20 cellular contexts compared by ENCODE assay signal in the genomic region with DNA sequence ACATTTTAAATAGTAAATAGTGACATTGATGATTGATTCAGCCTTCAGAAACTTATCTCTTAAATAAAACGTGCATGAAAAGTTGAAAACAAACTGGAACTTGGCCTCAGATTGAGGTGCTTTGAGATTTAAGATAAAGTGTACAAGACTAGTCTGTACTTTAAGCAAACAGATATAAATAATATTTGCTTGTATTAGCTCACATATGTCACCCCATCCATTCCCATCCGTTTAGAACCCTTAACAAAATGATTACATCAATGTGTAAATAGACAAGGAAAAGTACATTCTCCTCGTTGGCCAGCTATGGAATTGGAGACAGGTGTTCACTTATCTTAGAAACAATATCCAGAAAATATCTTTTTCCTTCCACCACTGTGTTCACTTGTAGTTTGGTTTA.
"Had no signal": no experiment of that assay in that cellular context is flagged by ENCODE, and none has a peak within 500 bp of the region (broad histone marks: within the 10 kb centered on the region; RNA-seq: fewer than 3 reads in every experiment).

No MANE protein-coding gene starts in this region.

- H3K27me3 Mint-ChIP-seq: activated CD4-positive, alpha-beta T cell treated with anti-CD3 and anti-CD28 coated beads for 36 hours; activated naive CD8-positive, alpha-beta T cell; central memory CD8-positive, alpha-beta T cell had no signal

- H3K27ac Mint-ChIP-seq: activated CD4-positive, alpha-beta memory T cell treated with anti-CD3 and anti-CD28 coated beads, Interleukin-2, amount 10 ng/mL, durations not matched to agents 7 days and 5 days; activated CD4-positive, alpha-beta T cell treated with anti-CD3 and anti-CD28 coated beads for 36 hours; activated naive CD4-positive, alpha-beta T cell treated with anti-CD3 and anti-CD28 coated beads for 36 hours; activated naive CD8-positive, alpha-beta T cell; activated T-helper 17 cell treated with anti-CD3 and anti-CD28 coated beads, Interleukin-2, amount 50 U/mL, for 72 hours; brain; T-helper 1 cell treated with Interleukin-12 subunit alpha and Interleukin-12 subunit beta and Interleukin-4 antibody, amounts not matched to agents 30 μg/mL and 1 μg/mL, for 36 hours had no signal

- ATAC-seq: activated CD4-positive, alpha-beta T cell treated with anti-CD3 and anti-CD28 coated beads for 36 hours; activated T-helper 17 cell treated with anti-CD3 and anti-CD28 coated beads, Interleukin-2, amount 50 U/mL, for 72 hours had no signal

- DNase-seq: activated CD4-positive, alpha-beta memory T cell treated with anti-CD3 and anti-CD28 coated beads, Interleukin-2, amount 10 ng/mL, durations not matched to agents 7 days and 5 days; activated CD4-positive, alpha-beta T cell treated with anti-CD3 and anti-CD28 coated beads for 36 hours; activated CD4-positive, alpha-beta T cell treated with anti-CD3 and anti-CD28 coated beads, Interleukin-2, amount 50 U/mL, for 1 hour; activated gamma-delta T cell; activated naive CD4-positive, alpha-beta T cell treated with anti-CD3 and anti-CD28 coated beads for 36 hours; activated T-cell treated with anti-CD3 and anti-CD28 coated beads for 4 hours; activated T-cell treated with anti-CD3 and anti-CD28 coated beads, Interleukin-2, amount 50 U/mL, for 48 hours; amygdala; NCI-H1092; NCI-H1417; NCI-H1930; NCI-H2171; NCI-H2227 treated with DMSO at 0.1 percent for 48 hours; Peyer's patch; Right ventricle myocardium superior had no signal

- H3K36me3 Mint-ChIP-seq: activated naive CD8-positive, alpha-beta T cell; brain had no signal

- H3K9me3 Mint-ChIP-seq: activated CD4-positive, alpha-beta memory T cell treated with anti-CD3 and anti-CD28 coated beads, Interleukin-2, amount 10 ng/mL, durations not matched to agents 7 days and 5 days; activated naive CD4-positive, alpha-beta T cell treated with anti-CD3 and anti-CD28 coated beads for 36 hours; activated T-helper 17 cell treated with anti-CD3 and anti-CD28 coated beads, Interleukin-2, amount 50 U/mL, for 72 hours; brain; central memory CD8-positive, alpha-beta T cell; T-helper 1 cell treated with Interleukin-12 subunit alpha and Interleukin-12 subunit beta and Interleukin-4 antibody, amounts not matched to agents 30 μg/mL and 1 μg/mL, for 36 hours had no signal

- H3K4me3 ChIP-seq: Peyer's patch had no signal

- H3K4me3 Mint-ChIP-seq: activated CD4-positive, alpha-beta memory T cell treated with anti-CD3 and anti-CD28 coated beads, Interleukin-2, amount 10 ng/mL, durations not matched to agents 7 days and 5 days; activated CD4-positive, alpha-beta T cell treated with anti-CD3 and anti-CD28 coated beads for 36 hours; activated naive CD4-positive, alpha-beta T cell treated with anti-CD3 and anti-CD28 coated beads for 36 hours; activated naive CD8-positive, alpha-beta T cell; activated T-helper 17 cell treated with anti-CD3 and anti-CD28 coated beads, Interleukin-2, amount 50 U/mL, for 72 hours; brain; central memory CD8-positive, alpha-beta T cell; T-helper 1 cell treated with Interleukin-12 subunit alpha and Interleukin-12 subunit beta and Interleukin-4 antibody, amounts not matched to agents 30 μg/mL and 1 μg/mL, for 36 hours had no signal

- H3K4me1 Mint-ChIP-seq: activated CD4-positive, alpha-beta memory T cell treated with anti-CD3 and anti-CD28 coated beads, Interleukin-2, amount 10 ng/mL, durations not matched to agents 7 days and 5 days; activated CD4-positive, alpha-beta T cell treated with anti-CD3 and anti-CD28 coated beads for 36 hours; activated T-helper 17 cell treated with anti-CD3 and anti-CD28 coated beads, Interleukin-2, amount 50 U/mL, for 72 hours; brain; central memory CD8-positive, alpha-beta T cell had no signal
